In genomic region chr3:89656388-89656787, GRCh38 we compare ENCODE assay signal across 24 cellular contexts.
"Had no signal": no experiment of that assay in that cellular context is flagged by ENCODE, and none has a peak within 500 bp of the region (broad histone marks: within the 10 kb centered on the region; RNA-seq: fewer than 3 reads in every experiment).

No MANE protein-coding gene starts in this region.

- H3K4me3 ChIP-seq: stomach, suprapubic skin, testis, thoracic aorta, thyroid gland, tibial artery, tibial nerve, transverse colon, upper lobe of left lung, upper lobe of right lung, uterus, vagina had no signal

- H3K4me1 ChIP-seq: stomach, suprapubic skin, testis, thyroid gland, tibial artery, tibial nerve, transverse colon, upper lobe of left lung, upper lobe of right lung, uterus had no signal

- H3K27ac ChIP-seq: stomach, suprapubic skin, testis, thoracic aorta, thyroid gland, tibial artery, tibial nerve, transverse colon, upper lobe of left lung, upper lobe of right lung, uterus, vagina had no signal

- DNase-seq: stimulated activated CD4-positive, alpha-beta T cell treated with anti-CD3 and anti-CD28 coated beads, Interleukin-2, amount 100 ng/mL, for 48 hours; stimulated activated CD4-positive, alpha-beta T cell treated with anti-CD3 and anti-CD28 coated beads, Interleukin-4, amount 100 ng/mL, for 1 hour; stimulated activated CD4-positive, alpha-beta T cell treated with anti-CD3 and anti-CD28 coated beads, Interleukin-4, amount 100 ng/mL, for 24 hours; stimulated activated CD4-positive, alpha-beta T cell treated with anti-CD3 and anti-CD28 coated beads, Interleukin-4, amount 100 ng/mL, for 4 hours; stimulated activated CD8-positive, alpha-beta memory T cell treated with anti-CD3 and anti-CD28 coated beads, Interleukin-4, amount 100 ng/mL, for 48 hours; stimulated activated naive B cell treated with anti-CD40 and anti-IgM and Interleukin-4, amounts not matched to agents 10 μg/mL and 1 μg/mL and 100 μg/mL, for 72 hours; stimulated activated naive CD4-positive, alpha-beta T cell; stimulated activated naive CD4-positive, alpha-beta T cell treated with Interleukin-2 at 50 U/mL for 16 hours; stimulated activated naive CD8-positive, alpha-beta T cell treated with anti-CD3 and anti-CD28 coated beads, Interleukin-15, amount 100 ng/mL, for 72 hours; stimulated activated naive CD8-positive, alpha-beta T cell treated with anti-CD3 and anti-CD28 coated beads, Interleukin-15, Interleukin-2, amounts not matched to agents 100 U/mL and 50 U/mL, for 24 hours; stomach; substantia nigra; testis; thyroid gland; tibial artery; transverse colon; trophoblast cell; upper lobe of left lung; upper lobe of right lung; uterus had no signal

- H3K36me3 ChIP-seq: stomach, suprapubic skin, thoracic aorta, thyroid gland, tibial artery, tibial nerve, transverse colon, upper lobe of left lung, upper lobe of right lung, uterus, vagina had no signal

- H3K9me3 ChIP-seq: suprapubic skin, testis, thyroid gland, upper lobe of right lung, uterus, vagina had no signal
